13 cellular contexts compared by ENCODE assay signal in the genomic region with DNA sequence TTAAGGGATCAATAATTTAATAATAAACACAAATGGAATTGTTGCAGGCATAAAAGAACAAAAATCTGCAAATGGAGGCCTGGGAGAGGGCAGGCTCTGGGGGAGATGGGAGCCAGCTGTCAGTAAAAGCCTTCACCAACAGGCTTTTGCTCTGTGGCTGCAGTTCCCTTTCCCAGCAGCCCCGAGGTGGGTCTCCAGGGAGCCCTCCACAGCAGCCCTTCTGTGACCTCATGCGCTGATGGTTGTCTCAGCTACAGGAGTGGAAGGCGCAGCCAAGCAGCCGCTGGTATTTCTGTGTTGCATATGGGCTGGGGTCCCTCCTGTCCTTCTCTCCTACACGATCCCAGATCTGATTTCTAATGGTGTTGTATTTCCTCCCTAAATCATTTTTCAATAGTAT.
A peak's percentile ranks its signal among the peaks of the same experiment; 100 is the strongest.
DNase-seq lines count a peak whose midpoint lies in the region; ATAC-seq and TF ChIP-seq lines count a peak whose summit lies in the region.
"Had no signal": no experiment of that assay in that cellular context is flagged by ENCODE, and none has a peak within 500 bp of the region (broad histone marks: within the 10 kb centered on the region; RNA-seq: fewer than 3 reads in every experiment).

No MANE protein-coding gene starts in this region.

- no peaks in the 10 kb centered on the region for H4K20me1 ChIP-seq in DOHH2 (ENCODE audit: control insufficient read depth, insufficient read depth, low read depth, low read length)

- no peaks in the 10 kb centered on the region for H3K27me3 ChIP-seq in DOHH2 (ENCODE audit: control insufficient read depth, low read length)
- no peaks in the 10 kb centered on the region for H3K27me3 ChIP-seq in parathyroid adenoma (ENCODE audit: control insufficient read depth, insufficient read depth, low read length)

- H3K4me2 ChIP-seq in DOHH2 (ENCODE audit: low read length) (peak overlapping the region; percentile 87), parathyroid adenoma (ENCODE audit: low read length) (no peak overlapping the region)

- peak; percentile 53 to 90 for DNase-seq in NCI-H524 (lab: John Stamatoyannopoulos, UW)
- DNase-seq in germinal center (ENCODE audit: low spot score): peak; percentile 59
- DNase-seq in activated CD4-positive, CD25-positive, alpha-beta regulatory T cell treated with anti-CD3 and anti-CD28 coated beads, Interleukin-2, amount 50 U/mL, for 72 hours: no peak
- DNase-seq: activated CD4-positive, alpha-beta T cell treated with anti-CD3 and anti-CD28 coated beads for 48 hours; erythroblast; occipital lobe; stimulated activated CD4-positive, alpha-beta T cell treated with anti-CD3 and anti-CD28 coated beads, Interleukin-4, amount 100 ng/mL, for 1 hour; T-cell had no signal

- H3K79me2 ChIP-seq in DOHH2 (ENCODE audit: control insufficient read depth, low read length) (no peaks in the 10 kb centered on the region), parathyroid adenoma (no peaks in the 10 kb centered on the region)

- no peak overlapping the region for H2AFZ ChIP-seq in parathyroid adenoma

- H3K4me1 ChIP-seq in DOHH2 (ENCODE audit: control insufficient read depth, low read length): peaks cover 38% of the 10 kb centered on the region
- no peaks in the 10 kb centered on the region for H3K4me1 ChIP-seq in parathyroid adenoma

- H3K9me2 ChIP-seq in DOHH2 (replicated peaks; ENCODE audit: control insufficient read depth, low read length): no peaks in the 10 kb centered on the region

- H3K9me3 ChIP-seq in DOHH2 (ENCODE audit: control insufficient read depth, insufficient read depth, low read length): no peaks in the 10 kb centered on the region
- no peaks in the 10 kb centered on the region for H3K9me3 ChIP-seq in parathyroid adenoma (ENCODE audit: control insufficient read depth, low read length)

- ATAC-seq in GM18870 (IDR thresholded peaks at IDR 0.05; ENCODE audit: unreplicated experiment) (no peak), HG03280 (IDR thresholded peaks at IDR 0.05; ENCODE audit: unreplicated experiment) (no peak), GM21367 (IDR thresholded peaks at IDR 0.05; ENCODE audit: unreplicated experiment) (no peak)
- ATAC-seq: T-cell had no signal

- H3K4me3 ChIP-seq in DOHH2 (ENCODE audit: low read length): peak overlapping the region; percentile 68
- no peak overlapping the region for H3K4me3 ChIP-seq in parathyroid adenoma (ENCODE audit: low read depth, low read length)

- TF ChIP-seq CTCF in DOHH2 (IDR thresholded peaks at IDR 0.05; ENCODE audit: low read depth, low read length, poor library complexity, severe bottlenecking) (no peak), parathyroid adenoma (IDR thresholded peaks at IDR 0.05) (no peak)

- peaks cover 16% of the 10 kb centered on the region for H3F3A ChIP-seq in DOHH2 (ENCODE audit: control insufficient read depth, insufficient read depth)

- H3K27ac ChIP-seq in DOHH2 (ENCODE audit: low read depth, low read length): peak overlapping the region; percentile 68
- peak overlapping the region; percentile 29 for H3K27ac ChIP-seq in parathyroid adenoma

- H3K36me3 ChIP-seq in DOHH2 (ENCODE audit: control insufficient read depth, low read length) (no peaks in the 10 kb centered on the region), parathyroid adenoma (ENCODE audit: control insufficient read depth, insufficient read depth, low read length) (no peaks in the 10 kb centered on the region)

- H3K9ac ChIP-seq in parathyroid adenoma: no peak overlapping the region
